ENCODE assay signal across 8 cellular contexts in the genomic region with DNA sequence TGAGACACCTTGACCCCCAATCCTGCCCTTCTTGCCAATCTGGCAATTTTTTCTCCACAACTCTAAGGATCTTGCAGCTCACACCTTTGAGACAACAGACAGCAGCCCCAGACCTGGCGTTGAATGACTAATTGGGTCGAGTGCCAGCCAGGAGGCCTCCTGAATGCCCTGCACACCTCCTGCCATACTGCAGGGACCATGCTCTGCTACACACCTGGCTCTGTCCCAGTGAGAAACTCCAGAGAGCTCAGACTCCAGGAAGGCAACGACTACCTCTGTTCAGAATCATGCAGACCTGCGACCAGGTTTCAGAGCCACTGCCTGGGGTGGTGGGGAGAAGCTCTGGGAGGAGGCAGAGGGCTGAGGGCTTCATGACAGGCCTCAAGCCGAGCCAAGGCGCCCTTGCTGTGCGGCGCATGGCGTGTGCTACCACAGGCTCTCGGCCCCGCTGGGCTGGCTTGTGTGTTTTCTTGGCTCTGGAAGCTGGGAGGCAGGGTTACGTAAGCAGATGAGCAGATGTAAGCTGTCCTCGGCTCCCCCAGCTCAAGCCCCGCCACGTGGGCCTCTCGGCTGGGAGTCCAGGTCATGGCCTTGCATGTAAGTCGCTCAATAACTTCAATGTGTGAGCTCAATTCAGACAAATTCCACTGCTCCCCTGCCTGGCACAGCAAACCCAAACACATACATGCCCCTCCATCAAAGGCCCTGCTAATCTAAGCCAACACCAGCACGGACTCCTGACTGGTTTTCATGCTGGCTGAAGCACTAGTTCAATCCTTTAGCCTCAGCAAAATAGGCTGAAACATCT. TPM values are rescaled to one million over a fixed set of nuclear protein-coding genes. Genes with fewer than 3 reads are reported as not detected.
DNase-seq lines count a peak whose midpoint lies in the region; ATAC-seq and TF ChIP-seq lines count a peak whose summit lies in the region.

No MANE protein-coding gene starts in this region.

- H3K79me2 ChIP-seq in mammary epithelial cell (ENCODE audit: insufficient read depth, low read length): peaks cover 98% of the 10 kb centered on the region

- H3K9ac ChIP-seq in mammary epithelial cell (ENCODE audit: insufficient read depth, low read length): no peak overlapping the region

- BruUV-seq in MCF 10A (replicated peaks; lab: Mats Ljungman, UMichigan) (no TSS peak), mammary epithelial cell (replicated peaks; lab: Mats Ljungman, UMichigan) (no TSS peak)

- no peak for ATAC-seq in lung (ENCODE audit: insufficient read depth, low FRiP score)
- no peak for ATAC-seq in GM21526 (IDR thresholded peaks at IDR 0.05; ENCODE audit: low FRiP score, unreplicated experiment)

- POLR2A ChIA-PET in MCF 10A (lab: Yijun Ruan, JAX): interaction anchor here (1.0 to 11.2 kb wide), 4 partner anchors 9 to 89 kb away, joined by 3 to 67 read pairs (median 9); no protein-coding TSS in a partner anchor

- no peak for TF ChIP-seq EP300 in transverse colon (IDR thresholded peaks at IDR 0.05; ENCODE audit: low read depth)

- in situ Hi-C loops in mammary epithelial cell (cut with MboI; ENCODE audit: low sequenced_read_pairs in 2 of 2): no loop called here
- in situ Hi-C loops in transverse colon (cut with MboI; ENCODE audit: low pct_ligation_motif_present in 1 of 4, low pct_unique_long_range_greater_than_20kb in 1 of 4, low sequenced_read_pairs in 3 of 4): no loop called here

- H3K4me3 ChIP-seq in mammary epithelial cell (replicated peaks in 1 of 3; ENCODE audit: insufficient read depth in 1 of 3, low read depth in 2 of 3, low read length in 3 of 3): no peak overlapping the region
- H3K4me3 ChIP-seq in lung: peak overlapping the region; percentile 10
- H3K4me3 ChIP-seq in transverse colon: no peak overlapping the region

- H3K27me3 ChIP-seq in mammary epithelial cell (ENCODE audit: insufficient read depth, low read length) (no peaks in the 10 kb centered on the region), lung (ENCODE audit: control insufficient read depth, insufficient read depth) (no peaks in the 10 kb centered on the region), transverse colon (no peaks in the 10 kb centered on the region)

- no peak overlapping the region for H3K4me2 ChIP-seq in mammary epithelial cell (ENCODE audit: insufficient read depth, low read depth, low read length)

- no peak for TF ChIP-seq POLR2A in transverse colon (IDR thresholded peaks at IDR 0.05)

- H3K4me1 ChIP-seq in mammary epithelial cell (ENCODE audit: insufficient read depth, low read length): peaks cover 13% of the 10 kb centered on the region
- H3K4me1 ChIP-seq in lung (ENCODE audit: control insufficient read depth in 2 of 2, insufficient read depth in 2 of 2, low read length in 2 of 2): peaks cover 64 to 67% of the 10 kb centered on the region in 2 donors
- H3K4me1 ChIP-seq in transverse colon: peaks cover 20 to 79% (median 30%) of the 10 kb centered on the region in 4 donors

- 73% methylated on average over 10 of the region's 18 CpGs for WGBS in mammary epithelial cell (ENCODE audit: low coverage, missing lambda C conversion rate)
- 51 to 58% methylated on average over 18 of the region's 18 CpGs for WGBS in lung, 2 donors
- WGBS in transverse colon (ENCODE audit: low coverage in 1 of 2), 2 donors: 46 to 67% methylated on average over 1 to 18 of the region's 18 CpGs

- dilution Hi-C loops in mammary epithelial cell (cut with HindIII; ENCODE audit: low sequenced_read_pairs): no loop called here

- H4K20me1 ChIP-seq in mammary epithelial cell (ENCODE audit: insufficient read depth, low read length): no peaks in the 10 kb centered on the region

- peaks cover 38% of the 10 kb centered on the region for H3K4me1 Mint-ChIP-seq in MCF 10A (ENCODE audit: insufficient read depth, unreplicated experiment)

- no peak overlapping the region for H3K4me3 Mint-ChIP-seq in MCF 10A (ENCODE audit: unreplicated experiment)

- H3K36me3 ChIP-seq in mammary epithelial cell (ENCODE audit: insufficient read depth, low read length) (no peaks in the 10 kb centered on the region), lung (ENCODE audit: control insufficient read depth in 2 of 2, insufficient read depth in 2 of 2, low read length in 2 of 2) (no peaks in the 10 kb centered on the region), transverse colon (no peaks in the 10 kb centered on the region)

- no peaks in the 10 kb centered on the region for H3K27me3 Mint-ChIP-seq in MCF 10A (ENCODE audit: insufficient read depth, unreplicated experiment)

- no peak for TF ChIP-seq CTCF in MCF 10A (IDR thresholded peaks at IDR 0.05; ENCODE audit: unreplicated experiment)
- no peak for TF ChIP-seq CTCF in mammary epithelial cell (conservative IDR thresholded peaks at IDR 0.05 in 1 of 2, IDR thresholded peaks at IDR 0.05 in 1 of 2; ENCODE audit: extremely low read depth in 1 of 2, insufficient read depth in 1 of 2, low read depth in 1 of 2, low read length in 2 of 2)
- no peak for TF ChIP-seq CTCF in lung (IDR thresholded peaks at IDR 0.05; ENCODE audit: control extremely low read depth, extremely low read depth)
- TF ChIP-seq CTCF in transverse colon (IDR thresholded peaks at IDR 0.05): no peak

- peaks cover 81% of the 10 kb centered on the region for H3K36me3 Mint-ChIP-seq in MCF 10A (ENCODE audit: insufficient read depth, unreplicated experiment)

- H2AFZ ChIP-seq in mammary epithelial cell (ENCODE audit: low read depth, low read length): no peak overlapping the region

- H3K27ac ChIP-seq in mammary epithelial cell (ENCODE audit: insufficient read depth, low read depth, low read length) (no peak overlapping the region), lung (ENCODE audit: low read depth in 1 of 2, low read length in 1 of 2) (peak overlapping the region; percentile 36 to 68), transverse colon (peak overlapping the region; percentile 59 to 68 (median 64))

- peak overlapping the region; percentile 21 for H3K27ac Mint-ChIP-seq in MCF 10A (ENCODE audit: low read depth, unreplicated experiment)

- peak; percentile 61 for DNase-seq in MCF 10A (ENCODE audit: unreplicated experiment)
- DNase-seq in mammary epithelial cell: no peak
- peak; percentile 100 for DNase-seq in brain pericyte (ENCODE audit: low read depth, low spot score)
- DNase-seq in lung (ENCODE audit: low spot score): no peak
- peak; percentile 62 for DNase-seq in transverse colon
- no peak for DNase-seq in HT-29 (ENCODE audit: low spot score)
- DNase-seq in germinal center (ENCODE audit: low spot score): no peak

- CTCF ChIA-PET in MCF 10A (lab: Yijun Ruan, JAX) (interaction anchor here (0.7 to 1.7 kb wide), 6 partner anchors 10 to 72 kb away, joined by 3 to 4 read pairs (median 4); no protein-coding TSS in a partner anchor), mammary epithelial cell (lab: Charles Lee; ENCODE audit: low non-redundant PET) (no interaction called here)

- H3K9me3 ChIP-seq in mammary epithelial cell (replicated peaks; ENCODE audit: insufficient read depth, low read length) (no peaks in the 10 kb centered on the region), lung (ENCODE audit: control insufficient read depth in 2 of 2, insufficient read depth in 1 of 2, low read length in 1 of 2) (no peaks in the 10 kb centered on the region), transverse colon (no peaks in the 10 kb centered on the region)

- no peaks in the 10 kb centered on the region for H3K9me3 Mint-ChIP-seq in MCF 10A (ENCODE audit: unreplicated experiment)

- intact Hi-C loops in MCF 10A (cut with micrococcal nuclease): no loop called here
- intact Hi-C loops in mammary epithelial cell (cut with micrococcal nuclease): no loop called here
- intact Hi-C loops in transverse colon (cut with DNase I; ENCODE audit: low total_unique reads): no loop called here

RNA-seq across cellular contexts. Expression of gene B4GALT1, which starts 27.5 kb away (rescaled TPM):
- 155 and 184 TPM in 2 replicates for total RNA-seq in MCF 10A (2022)
- total RNA-seq in mammary epithelial cell: 100 to 1,000 TPM in 1 of 2 donors, 10 to 100 TPM in 1; 82.2 to 135 TPM
- 69.9 TPM for polyA plus RNA-seq in mammary epithelial cell
- 212 TPM for polyA minus RNA-seq in mammary epithelial cell
- 100 to 1,000 TPM in 1 of 2 donors, 10 to 100 TPM in 1; 58.8 to 114 TPM for total RNA-seq in lung
- 100 to 1,000 TPM in 1 of 2 donors, 10 to 100 TPM in 1; 27.2 to 130 TPM for polyA plus RNA-seq in lung
- total RNA-seq in transverse colon: 100 to 1,000 TPM in 2 of 4 donors, 10 to 100 TPM in 2; 23.7 to 126 (median 93.7) TPM
- total RNA-seq in HT-29 (2014; rRNA removed; shearing (Covaris generic)): 14.6 and 16.9 TPM in 2 replicates

Comparison
In these comparisons a context has a peak if more than half of its experiments do, and no peak if none do; other contexts are left out.
1. DNase-seq: peak in MCF 10A (single experiment), brain pericyte (single experiment) and transverse colon (single experiment); none in mammary epithelial cell (single experiment), lung (single experiment), HT-29 (single experiment) and germinal center (single experiment).